Comparison of ENCODE assay signal across 20 cellular contexts in the genomic region with DNA sequence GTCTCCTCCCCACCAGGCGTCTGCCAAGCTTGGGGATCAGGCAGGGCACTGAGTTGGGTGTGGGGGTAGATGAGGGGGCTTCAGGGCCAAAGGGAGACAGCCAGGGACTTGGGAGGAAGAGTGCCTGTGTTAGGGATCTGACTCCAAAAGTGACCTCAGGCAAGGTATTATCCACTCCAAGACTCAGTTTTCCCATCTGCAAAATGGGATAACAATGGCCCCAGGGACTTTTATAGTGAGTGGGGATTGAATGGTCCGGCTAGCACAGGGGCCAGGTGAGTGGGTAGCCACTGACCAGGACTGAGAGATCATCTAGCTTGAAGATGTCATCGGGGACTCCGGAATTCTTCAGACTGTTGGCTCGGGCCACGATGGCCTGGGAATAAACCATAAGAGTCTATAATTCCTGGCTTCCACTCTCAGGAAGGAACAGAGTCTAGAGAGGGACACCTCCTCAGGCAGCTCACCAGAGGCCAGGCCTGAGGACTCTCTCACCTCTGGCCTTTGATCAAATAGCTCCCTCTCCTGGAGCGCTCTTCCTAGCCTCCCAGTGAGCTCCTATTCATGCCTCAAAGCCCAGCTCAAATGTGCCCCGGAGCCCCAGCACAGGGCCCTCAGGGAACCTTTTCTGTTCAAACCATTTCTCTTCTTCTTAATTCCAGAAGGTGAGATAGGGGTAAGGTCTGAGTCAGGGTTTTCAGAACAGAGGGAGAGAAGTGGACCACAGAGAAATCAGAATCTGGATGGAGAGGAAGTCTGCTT.
"Had no signal": no experiment of that assay in that cellular context is flagged by ENCODE, and none has a peak within 500 bp of the region (broad histone marks: within the 10 kb centered on the region; RNA-seq: fewer than 3 reads in every experiment).

No MANE protein-coding gene starts in this region.

- ATAC-seq: esophagus mucosa, left colon, lower lobe of right lung, right cardiac atrium, upper lobe of right lung had no signal

- DNase-seq: activated CD4-positive, alpha-beta T cell treated with anti-CD3 and anti-CD28 coated beads, Interleukin-2, amount 50 U/mL, for 1 hour; activated CD4-positive, CD25-positive, alpha-beta regulatory T cell; activated naive CD4-positive, alpha-beta T cell treated with Interleukin-2 at 50 U/mL for 16 hours; dorsolateral prefrontal cortex; left colon; lower lobe of right lung; midbrain; naive B cell; small intestine; stomach; testis; upper lobe of right lung had no signal

- FAIRE-seq: astrocyte, endometrium, islet of Langerhans, small intestine had no signal

- H3K27me3 ChIP-seq: dorsolateral prefrontal cortex, stomach, testis, upper lobe of right lung had no signal

- H3K9me3 ChIP-seq: lower lobe of right lung, stomach, testis, upper lobe of right lung had no signal

- H3K4me3 ChIP-seq: dorsolateral prefrontal cortex, lower lobe of right lung, stomach, testis, upper lobe of right lung had no signal

- H3K9me3 Mint-ChIP-seq: activated T-helper 1 cell treated with anti-CD3 and anti-CD28 coated beads, Interleukin-12 subunit alpha, Interleukin-12 subunit beta, Interleukin-2, Interleukin-4 antibody, amounts not matched to agents 30 ng/mL and 10 ng/mL and 1 ng/mL, durations not matched to agents 14 hours and 24 hours and 36 hours; naive B cell; T-helper 2 cell treated with Interferon-gamma antibody and Interleukin-4, amounts not matched to agents 5 μg/mL and 100 μg/mL, for 36 hours had no signal

- H3K27ac ChIP-seq: dorsolateral prefrontal cortex, lower lobe of right lung, stomach, testis, upper lobe of right lung had no signal

- H3K27ac Mint-ChIP-seq: activated T-helper 1 cell treated with anti-CD3 and anti-CD28 coated beads, Interleukin-12 subunit alpha, Interleukin-12 subunit beta, Interleukin-2, Interleukin-4 antibody, amounts not matched to agents 30 ng/mL and 10 ng/mL and 1 ng/mL, durations not matched to agents 14 hours and 24 hours and 36 hours; progenitor cell of endocrine pancreas; T-helper 2 cell treated with Interferon-gamma antibody and Interleukin-4, amounts not matched to agents 5 μg/mL and 100 μg/mL, for 36 hours had no signal

- H3K27me3 Mint-ChIP-seq: naive B cell, progenitor cell of endocrine pancreas had no signal
